ENCODE assay signal across 7 cellular contexts in the genomic region with DNA sequence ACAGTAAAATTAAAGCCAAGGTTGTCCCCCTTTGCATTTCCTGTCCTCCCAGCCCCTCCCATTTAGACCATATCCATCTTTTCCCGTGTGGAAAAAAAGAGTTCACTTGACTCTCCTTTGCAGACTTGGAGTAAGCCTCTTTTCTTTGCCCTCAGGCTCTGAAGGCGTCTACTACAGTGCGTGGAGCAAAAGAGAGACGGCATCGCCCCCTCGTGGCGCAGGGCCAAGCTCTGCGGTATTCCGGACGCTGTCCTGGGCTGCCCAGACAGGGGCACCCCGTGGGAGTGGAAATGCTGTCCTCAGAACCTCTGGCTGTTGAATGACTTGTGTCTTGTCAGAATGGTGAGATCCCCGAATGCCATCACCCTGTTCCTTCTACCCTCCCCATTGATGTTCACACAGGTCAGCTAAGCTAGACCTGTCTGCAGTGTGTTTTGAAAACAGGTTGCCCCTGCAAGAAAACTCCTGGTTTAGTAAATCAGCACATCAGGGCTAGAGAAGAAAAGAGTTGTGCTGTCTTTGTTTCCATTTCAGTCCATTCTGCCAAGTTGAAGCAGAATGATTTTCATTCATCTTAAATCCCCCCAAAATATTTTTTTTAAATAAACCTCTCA. TPM values are rescaled to one million over a fixed set of nuclear protein-coding genes. Genes with fewer than 3 reads are reported as not detected.
A peak's percentile ranks its signal among the peaks of the same experiment; 100 is the strongest.
DNase-seq lines count a peak whose midpoint lies in the region; ATAC-seq and TF ChIP-seq lines count a peak whose summit lies in the region.

No MANE protein-coding gene starts in this region.

- no TSS peak for BruUV-seq in PC-9 (replicated peaks; lab: Mats Ljungman, UMichigan)

- H3K4me2 ChIP-seq in PC-9 = peak overlapping the region; percentile 35
- H3K4me2 ChIP-seq in parathyroid adenoma (ENCODE audit: low read length) = no peak overlapping the region

- intact Hi-C loops in PC-9 (cut with micrococcal nuclease; ENCODE audit: unreplicated experiment) = loop anchor here (1.0 kb wide), 3 partner anchors 57 to 173 kb away; no protein-coding TSS in a partner anchor
- intact Hi-C loops in vagina (cut with DNase I) = loop anchor here (5.0 to 10.0 kb wide), 2 partner anchors 168 to 625 kb away; no protein-coding TSS in a partner anchor

- DNase-seq in PC-9 = peak; percentile 72 to 84
- DNase-seq in activated T-cell treated with anti-CD3 and anti-CD28 coated beads, Interleukin-2, amount 50 U/mL, for 48 hours = peak; percentile 80 to 81
- peak; percentile 24 to 53 for DNase-seq in foreskin keratinocyte
- DNase-seq in vagina (ENCODE audit: extremely low spot score in 2 of 2) = no peak

- peaks cover 18% of the 10 kb centered on the region for H3K4me1 ChIP-seq in PC-9 (replicated peaks; ENCODE audit: insufficient read depth)
- H3K4me1 ChIP-seq in foreskin keratinocyte = no peaks in the 10 kb centered on the region
- no peaks in the 10 kb centered on the region for H3K4me1 ChIP-seq in parathyroid adenoma
- H3K4me1 ChIP-seq in vagina = no peaks in the 10 kb centered on the region

- H3K27me3 ChIP-seq in PC-9 (ENCODE audit: insufficient read depth, low read depth) (no peaks in the 10 kb centered on the region), foreskin keratinocyte (peaks cover 3% of the 10 kb centered on the region), parathyroid adenoma (ENCODE audit: control insufficient read depth, insufficient read depth, low read length) (no peaks in the 10 kb centered on the region), vagina (no peaks in the 10 kb centered on the region)

- peak; percentile 83 for TF ChIP-seq CTCF in GM12872 (IDR thresholded peaks at IDR 0.05; ENCODE audit: insufficient read depth, low read depth, low read length)
- peak; percentile 96 for TF ChIP-seq CTCF in PC-9 (conservative IDR thresholded peaks at IDR 0.05)
- TF ChIP-seq CTCF in foreskin keratinocyte (conservative IDR thresholded peaks at IDR 0.05) = peak; percentile 85
- TF ChIP-seq CTCF in parathyroid adenoma (IDR thresholded peaks at IDR 0.05) = peak; percentile 45
- peak; percentile 21 to 39 (median 33) for TF ChIP-seq CTCF in vagina (IDR thresholded peaks at IDR 0.05)

- H3K4me3 ChIP-seq in PC-9 (no peak overlapping the region), parathyroid adenoma (ENCODE audit: low read depth, low read length) (no peak overlapping the region), vagina (no peak overlapping the region)

- H3K79me2 ChIP-seq in PC-9 (ENCODE audit: low read depth) (no peaks in the 10 kb centered on the region), parathyroid adenoma (no peaks in the 10 kb centered on the region)

- ATAC-seq in HG03439 (IDR thresholded peaks at IDR 0.05; ENCODE audit: unreplicated experiment) = peak; percentile 74
- peak; percentile 91 for ATAC-seq in foreskin keratinocyte

- no peaks in the 10 kb centered on the region for H4K20me1 ChIP-seq in PC-9 (ENCODE audit: insufficient read depth)

- CTCF ChIA-PET in PC-9 (lab: Charles Lee) = no interaction called here

- H3K27ac ChIP-seq in PC-9 (peak overlapping the region; percentile 48; the same call in 1 of the 2 replicates), foreskin keratinocyte (no peak overlapping the region), parathyroid adenoma (no peak overlapping the region), vagina (no peak overlapping the region)

- no peaks in the 10 kb centered on the region for H3K36me3 ChIP-seq in PC-9 (ENCODE audit: low read depth)
- H3K36me3 ChIP-seq in parathyroid adenoma (ENCODE audit: control insufficient read depth, insufficient read depth, low read length) = no peaks in the 10 kb centered on the region
- H3K36me3 ChIP-seq in vagina = no peaks in the 10 kb centered on the region

- 0 out of 2 replicates have a peak, but pooled peaks cover 7% of the 10 kb centered on the region for H3F3A ChIP-seq in PC-9 (ENCODE audit: insufficient read depth, low read depth)

- H2AFZ ChIP-seq in PC-9 = peak overlapping the region; percentile 72
- no peak overlapping the region for H2AFZ ChIP-seq in parathyroid adenoma

- H3K9me2 ChIP-seq in PC-9 (ENCODE audit: insufficient read depth) = no peaks in the 10 kb centered on the region

- H3K9me3 ChIP-seq in PC-9 (ENCODE audit: insufficient read depth, low read depth) (no peaks in the 10 kb centered on the region; the same call in 1 of the 2 replicates), parathyroid adenoma (ENCODE audit: control insufficient read depth, low read length) (no peaks in the 10 kb centered on the region), vagina (no peaks in the 10 kb centered on the region)

- POLR2A ChIA-PET in PC-9 (lab: Charles Lee; ENCODE audit: unreplicated experiment) = no interaction called here

- no peak for TF ChIP-seq POLR2A in vagina (IDR thresholded peaks at IDR 0.05)

- no peak overlapping the region for H3K9ac ChIP-seq in parathyroid adenoma

RNA-seq across cellular contexts. Expression of gene GJA8, which starts 12.3 kb away (rescaled TPM):
- total RNA-seq in PC-9 (2021) = not detected in 2 replicates
- total RNA-seq in foreskin keratinocyte = not detected in 2 replicates
- polyA plus RNA-seq in foreskin keratinocyte = not detected in 2 replicates
- total RNA-seq in vagina = not detected

RNA-seq across cellular contexts. Expression of gene GPR89B, which starts 37.9 kb away (rescaled TPM):
- total RNA-seq in PC-9 (2021) = 13.6 and 15.9 TPM in 2 replicates
- total RNA-seq in foreskin keratinocyte = 12.7 and 13.9 TPM in 2 replicates
- polyA plus RNA-seq in foreskin keratinocyte = 9.1 TPM in 2 replicates
- 20.6 TPM for total RNA-seq in vagina

Comparison
In these comparisons a context has a peak if more than half of its experiments do, and no peak if none do; other contexts are left out.
1. CTCF ChIP-seq: peak in every context shown above with its lines; median percentile 96 in PC-9; 85 in foreskin keratinocyte; 83 in GM12872; 45 in parathyroid adenoma; 33 in vagina.
2. DNase-seq: peak in PC-9 (2 of 2), activated T-cell treated with anti-CD3 and anti-CD28 coated beads, Interleukin-2, amount 50 U/mL, for 48 hours (2 of 2) and foreskin keratinocyte (2 of 2); none in vagina (0 of 2).